9 cellular contexts compared by ENCODE assay signal in genomic region chr15:91100561-91101355, GRCh38. TPM values are rescaled to one million over a fixed set of nuclear protein-coding genes. Genes with fewer than 3 reads are reported as not detected.
DNase-seq lines count a peak whose midpoint lies in the region; ATAC-seq and TF ChIP-seq lines count a peak whose summit lies in the region.
"Had no signal": no experiment of that assay in that cellular context is flagged by ENCODE, and none has a peak within 500 bp of the region (broad histone marks: within the 10 kb centered on the region; RNA-seq: fewer than 3 reads in every experiment).

No MANE protein-coding gene starts in this region.

- DNase-seq in Panc1 (ENCODE audit: low read depth, low spot score): no peak
- no peak for DNase-seq in epithelial cell of proximal tubule (ENCODE audit: low read depth)
- DNase-seq in osteoblast (ENCODE audit: insufficient read length, low spot score, missing footprints): peak; percentile 55
- no peak for DNase-seq in iPS-NIHi7 (ENCODE audit: extremely low spot score)
- DNase-seq in midbrain (lab: John Stamatoyannopoulos, UW): no peak
- no peak for DNase-seq in cerebellar nuclear complex (lab: John Stamatoyannopoulos, UW)

- H3K4me1 ChIP-seq in BLaER1: peaks cover 17% of the 10 kb centered on the region
- H3K4me1 ChIP-seq in Panc1 (ENCODE audit: control insufficient read depth, insufficient read depth, low read length): no peaks in the 10 kb centered on the region
- H3K4me1 ChIP-seq in osteoblast (ENCODE audit: insufficient read depth, low read length): peaks cover 7% of the 10 kb centered on the region

- H3K4me2 ChIP-seq in BLaER1: peak overlapping the region; percentile 89
- peak overlapping the region; percentile 75 for H3K4me2 ChIP-seq in osteoblast (ENCODE audit: insufficient read depth, low read length)

- CTCF ChIA-PET in Panc1 (lab: Charles Lee): no interaction called here

- H3K36me3 ChIP-seq in BLaER1: no peaks in the 10 kb centered on the region
- no peaks in the 10 kb centered on the region for H3K36me3 ChIP-seq in Panc1 (ENCODE audit: control insufficient read depth, insufficient read depth, low read length)
- no peaks in the 10 kb centered on the region for H3K36me3 ChIP-seq in osteoblast (ENCODE audit: insufficient read depth, low read length)

- POLR2A ChIA-PET in Panc1 (lab: Charles Lee): no interaction called here

- H3K27ac ChIP-seq in BLaER1 (no peak overlapping the region), Panc1 (ENCODE audit: low read length) (no peak overlapping the region), osteoblast (ENCODE audit: low read depth, low read length) (no peak overlapping the region)

- no peaks in the 10 kb centered on the region for H3K79me2 ChIP-seq in osteoblast (ENCODE audit: insufficient read depth, low read length)

- H3K4me3 ChIP-seq in BLaER1: peak overlapping the region; percentile 63
- peak overlapping the region; percentile 37 to 57 for H3K4me3 ChIP-seq in Panc1 (ENCODE audit: low read depth in 2 of 2, low read length in 2 of 2)
- peak overlapping the region; percentile 51 for H3K4me3 ChIP-seq in epithelial cell of proximal tubule (ENCODE audit: low read depth, low read length)
- peak overlapping the region; percentile 63 for H3K4me3 ChIP-seq in osteoblast (ENCODE audit: insufficient read depth, low read length)

- BruUV-seq in Panc1 (replicated peaks; lab: Mats Ljungman, UMichigan): no TSS peak

- H3K27me3 ChIP-seq in BLaER1 (peaks cover 56% of the 10 kb centered on the region), Panc1 (ENCODE audit: control insufficient read depth, insufficient read depth, low read length) (peaks cover 50% of the 10 kb centered on the region), osteoblast (ENCODE audit: insufficient read depth, low read length) (peaks cover 39% of the 10 kb centered on the region)

- peaks cover 7% of the 10 kb centered on the region; the same call in 1 of the 2 replicates for H3K9me3 ChIP-seq in BLaER1
- H3K9me3 ChIP-seq in Panc1 (ENCODE audit: control insufficient read depth, insufficient read depth, low read depth, low read length): no peaks in the 10 kb centered on the region
- no peaks in the 10 kb centered on the region for H3K9me3 ChIP-seq in osteoblast (ENCODE audit: low read depth, low read length)

- intact Hi-C loops in Panc1 (cut with micrococcal nuclease; ENCODE audit: unreplicated experiment): no loop called here

- TF ChIP-seq CTCF in Panc1 (IDR thresholded peaks at IDR 0.05): no peak
- TF ChIP-seq CTCF in epithelial cell of proximal tubule (conservative IDR thresholded peaks at IDR 0.05; ENCODE audit: low read depth, low read length): no peak
- no peak for TF ChIP-seq CTCF in osteoblast (IDR thresholded peaks at IDR 0.05; ENCODE audit: extremely low read depth, low read depth, low read length)

- H4K20me1 ChIP-seq in BLaER1: peaks cover 16% of the 10 kb centered on the region; the same call in 1 of the 2 replicates
- H4K20me1 ChIP-seq in osteoblast (ENCODE audit: insufficient read depth, low read length): no peaks in the 10 kb centered on the region

- no peak overlapping the region for H3K9ac ChIP-seq in BLaER1

- ATAC-seq in GM19463 (IDR thresholded peaks at IDR 0.05; ENCODE audit: unreplicated experiment) (peak; percentile 7), Panc1 (no peak)

- in situ Hi-C loops in Panc1 (cut with HindIII; ENCODE audit: low pct_unique_long_range_greater_than_20kb, low sequenced_read_pairs): no loop called here

- H2AFZ ChIP-seq in osteoblast (ENCODE audit: low read length): peak overlapping the region; percentile 57

RNA-seq across cellular contexts. Expression of gene SV2B, which starts 0.7 kb away (rescaled TPM):
- not detected for total RNA-seq in Panc1 (2021; ENCODE audit: unreplicated experiment)
- polyA plus RNA-seq in Panc1 (2012; ENCODE audit: insufficient read length): not detected
- total RNA-seq in epithelial cell of proximal tubule: not detected in 2 replicates
- under 0.01 TPM in 1 of 2 replicates, not detected in the other for total RNA-seq in osteoblast
- total RNA-seq: myocyte had no signal
